8 cellular contexts compared by ENCODE assay signal in the genomic region with DNA sequence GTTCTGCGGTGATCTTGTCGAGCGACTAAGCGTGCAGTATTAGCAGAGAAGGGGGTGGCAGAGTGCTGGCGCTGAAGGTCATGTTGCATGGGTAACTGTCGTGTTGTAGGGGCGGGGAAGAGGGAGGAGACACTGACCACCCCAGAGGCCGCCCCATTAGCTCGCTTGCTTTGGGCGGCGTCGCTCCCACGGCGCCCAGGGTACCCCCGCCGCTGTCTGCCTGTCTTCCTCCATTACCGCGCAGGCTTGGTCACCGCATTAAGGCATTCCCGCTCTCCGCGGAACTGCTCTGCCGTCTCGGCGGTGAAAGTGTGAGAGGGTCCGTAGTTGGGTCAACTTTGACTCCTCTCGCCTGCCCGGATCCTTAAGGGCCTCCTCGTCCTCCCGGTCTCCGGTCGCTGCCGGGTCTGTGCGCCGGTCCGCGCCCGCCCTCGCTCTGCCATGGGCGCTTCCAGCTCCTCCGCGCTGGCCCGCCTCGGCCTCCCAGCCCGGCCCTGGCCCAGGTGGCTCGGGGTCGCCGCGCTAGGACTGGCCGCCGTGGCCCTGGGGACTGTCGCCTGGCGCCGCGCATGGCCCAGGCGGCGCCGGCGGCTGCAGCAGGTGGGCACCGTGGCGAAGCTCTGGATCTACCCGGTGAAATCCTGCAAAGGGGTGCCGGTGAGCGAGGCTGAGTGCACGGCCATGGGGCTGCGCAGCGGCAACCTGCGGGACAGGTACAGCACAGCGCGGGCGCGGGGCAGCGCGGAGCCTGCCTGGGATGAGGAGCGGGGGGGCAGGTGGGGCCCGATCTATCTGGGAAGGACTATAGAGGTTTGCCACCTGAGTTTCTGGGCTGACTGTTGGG. TPM values are rescaled to one million over a fixed set of nuclear protein-coding genes. Genes with fewer than 3 reads are reported as not detected.
A peak's percentile ranks its signal among the peaks of the same experiment; 100 is the strongest.
DNase-seq lines count a peak whose midpoint lies in the region; ATAC-seq, FAIRE-seq and TF ChIP-seq lines count a peak whose summit lies in the region.

Gene MTARC2 (plus strand): TSS at position 232 of the 844 bp plus-strand sequence. CDS start 210 bp downstream, at position 442.

- FAIRE-seq in GM12891 (lab: Jason Lieb, UNC), result no peak

- TF ChIP-seq CTCF in nephron (IDR thresholded peaks at IDR 0.05; ENCODE audit: unreplicated experiment in 3 of 3), result no peak

- ATAC-seq in HG02588 (IDR thresholded peaks at IDR 0.05; ENCODE audit: unreplicated experiment), result peak; percentile 97
- ATAC-seq in activated naive CD4-positive, alpha-beta T cell treated with anti-CD3 and anti-CD28 coated beads, Interleukin-2, amount 50 U/mL, for 72 hours, result peak; percentile 41 to 74

- peaks cover 40% of the 10 kb centered on the region for H3K4me1 Mint-ChIP-seq in nephron

- H3K36me3 Mint-ChIP-seq in activated naive CD4-positive, alpha-beta T cell treated with anti-CD3 and anti-CD28 coated beads, Interleukin-2, amount 50 U/mL, for 72 hours, result peaks cover 6 to 14% of the 10 kb centered on the region in 2 donors
- no peaks in the 10 kb centered on the region for H3K36me3 Mint-ChIP-seq in nephron (ENCODE audit: low read depth)

- peaks cover 5% of the 10 kb centered on the region for H3K27me3 Mint-ChIP-seq in nephron (ENCODE audit: low read depth)

- H3K9me3 Mint-ChIP-seq in activated naive CD4-positive, alpha-beta T cell treated with anti-CD3 and anti-CD28 coated beads, Interleukin-2, amount 50 U/mL, for 72 hours, result no peaks in the 10 kb centered on the region
- H3K9me3 Mint-ChIP-seq in nephron, result no peaks in the 10 kb centered on the region

- H3K27ac Mint-ChIP-seq in activated naive CD4-positive, alpha-beta T cell treated with anti-CD3 and anti-CD28 coated beads, Interleukin-2, amount 50 U/mL, for 72 hours, result no peak within 1 kb of the TSS
- peak within 1 kb of the TSS; percentile 89 to 92 (median 92) for H3K27ac Mint-ChIP-seq in nephron

- no peak for TF ChIP-seq POLR2A in GM12891 (IDR thresholded peaks at IDR 0.05; ENCODE audit: low read depth, low read length)

- peak; percentile 4 for DNase-seq in stimulated activated CD4-positive, alpha-beta T cell treated with anti-CD3 and anti-CD28 coated beads, Interleukin-4, amount 100 ng/mL, for 1 hour
- DNase-seq in stimulated activated CD4-positive, alpha-beta T cell treated with anti-CD3 and anti-CD28 coated beads, Interleukin-2, amount 100 ng/mL, for 48 hours, result no peak
- DNase-seq in NCI-H1436 (lab: John Stamatoyannopoulos, UW) (peak; percentile 71), globus pallidus (ENCODE audit: low spot score) (peak; percentile 29), GM12891 (ENCODE audit: insufficient read length, low spot score) (no peak)
- peak in 1 of 2 donors; percentile 16 for DNase-seq in activated naive CD4-positive, alpha-beta T cell treated with anti-CD3 and anti-CD28 coated beads, Interleukin-2, amount 50 U/mL, for 72 hours (ENCODE audit: low spot score in 2 of 2)

- H3K4me3 Mint-ChIP-seq in nephron, result peak within 1 kb of the TSS; percentile 93 to 97 (median 95)

TF ChIP-seq in GM12891, 5 proteins besides CTCF, POLR2A, EP300 and RAD21:
- no peak for TF ChIP-seq SPI1 (IDR thresholded peaks at IDR 0.05; ENCODE audit: low read depth, low read length)
- no peak for TF ChIP-seq POU2F2 (IDR thresholded peaks at IDR 0.05; ENCODE audit: low read depth, low read length)
- no peak for TF ChIP-seq TAF1 (IDR thresholded peaks at IDR 0.05; ENCODE audit: low read depth, low read length)
- TF ChIP-seq POLR2AphosphoS5 (IDR thresholded peaks at IDR 0.05; ENCODE audit: low read depth, low read length), result no peak
- no peak for TF ChIP-seq PAX5 (IDR thresholded peaks at IDR 0.05; ENCODE audit: insufficient read depth, low read length, severe bottlenecking)

RNA-seq across cellular contexts. Expression of gene MTARC2, which starts in this region (rescaled TPM):
- not detected for total RNA-seq in activated naive CD4-positive, alpha-beta T cell treated with anti-CD3 and anti-CD28 coated beads, Interleukin-2, amount 50 U/mL, for 72 hours
- not detected for polyA plus RNA-seq in GM12891 (2012; ENCODE audit: low read depth, missing spikeins)

Comparison
In these comparisons a context has a peak if more than half of its experiments do, and no peak if none do; other contexts are left out.
1. DNase-seq: peak in stimulated activated CD4-positive, alpha-beta T cell treated with anti-CD3 and anti-CD28 coated beads, Interleukin-4, amount 100 ng/mL, for 1 hour (single experiment), NCI-H1436 (single experiment) and globus pallidus (single experiment); none in stimulated activated CD4-positive, alpha-beta T cell treated with anti-CD3 and anti-CD28 coated beads, Interleukin-2, amount 100 ng/mL, for 48 hours (0 of 2) and GM12891 (single experiment).
2. Peak in ATAC-seq in activated naive CD4-positive, alpha-beta T cell treated with anti-CD3 and anti-CD28 coated beads, Interleukin-2, amount 50 U/mL, for 72 hours; RNA of the gene not detected or under 1 TPM.
3. H3K27ac Mint-ChIP-seq: peak in nephron (3 of 3); none in activated naive CD4-positive, alpha-beta T cell treated with anti-CD3 and anti-CD28 coated beads, Interleukin-2, amount 50 U/mL, for 72 hours (0 of 2).